13 cellular contexts compared by ENCODE assay signal in genomic region chr5:179680780-179681411, GRCh38. TPM values are rescaled to one million over a fixed set of nuclear protein-coding genes. Genes with fewer than 3 reads are reported as not detected.
DNase-seq lines count a peak whose midpoint lies in the region; ATAC-seq and TF ChIP-seq lines count a peak whose summit lies in the region.
"Had no signal": no experiment of that assay in that cellular context is flagged by ENCODE, and none has a peak within 500 bp of the region (broad histone marks: within the 10 kb centered on the region; RNA-seq: fewer than 3 reads in every experiment).

Gene CBY3, minus strand, starts transcription at chr5:179681034. Its CDS starts 116 bp downstream, at chr5:179680918.

- H3K79me2 ChIP-seq in PC-3 (ENCODE audit: low read length) (peaks cover 19% of the 10 kb centered on the region), osteoblast (ENCODE audit: insufficient read depth, low read length) (peaks cover 25% of the 10 kb centered on the region)
- H3K79me2 ChIP-seq: parathyroid adenoma had no signal

- H3K4me3 Mint-ChIP-seq in T-helper 1 cell treated with Interleukin-12 subunit alpha and Interleukin-12 subunit beta and Interleukin-4 antibody, amounts not matched to agents 30 μg/mL and 1 μg/mL, for 36 hours: peak within 1 kb of the TSS; percentile 69

- DNase-seq in T-helper 1 cell (no peak), PC-3 (peak; percentile 7), choroid plexus epithelial cell (ENCODE audit: low read depth) (peak; percentile 19), osteoblast (ENCODE audit: insufficient read length, low spot score, missing footprints) (peak; percentile 78)
- DNase-seq: 8988T; NCI-H2107; stimulated activated CD4-positive, alpha-beta T cell treated with anti-CD3 and anti-CD28 coated beads, Interleukin-4, amount 100 ng/mL, for 24 hours had no signal

- peak within 1 kb of the TSS; percentile 76 for H3K27ac Mint-ChIP-seq in T-helper 1 cell treated with Interleukin-12 subunit alpha and Interleukin-12 subunit beta and Interleukin-4 antibody, amounts not matched to agents 30 μg/mL and 1 μg/mL, for 36 hours

- BruUV-seq in PC-3 (replicated peaks; lab: Mats Ljungman, UMichigan): no TSS peak

- H3K9me2 ChIP-seq in PC-3 (replicated peaks; ENCODE audit: low read length): no peaks in the 10 kb centered on the region

- H3K4me1 ChIP-seq in PC-3 (ENCODE audit: insufficient read depth, low read length): peaks cover 19% of the 10 kb centered on the region
- H3K4me1 ChIP-seq in osteoblast (ENCODE audit: insufficient read depth, low read length): peaks cover 12% of the 10 kb centered on the region

- POLR2A ChIA-PET in PC-3 (lab: Charles Lee; ENCODE audit: unreplicated experiment): no interaction called here

- H3K36me3 ChIP-seq in PC-3 (ENCODE audit: low read depth, low read length) (no peaks in the 10 kb centered on the region), osteoblast (ENCODE audit: insufficient read depth, low read length) (no peaks in the 10 kb centered on the region)

- H3K4me2 ChIP-seq in PC-3 (ENCODE audit: low read length) (no peak within 1 kb of the TSS), osteoblast (ENCODE audit: insufficient read depth, low read length) (no peak within 1 kb of the TSS)

- no peaks in the 10 kb centered on the region for H3F3A ChIP-seq in PC-3 (ENCODE audit: low read length, unreplicated experiment)

- peaks cover 10% of the 10 kb centered on the region for H3K36me3 Mint-ChIP-seq in T-helper 1 cell treated with Interleukin-12 subunit alpha and Interleukin-12 subunit beta and Interleukin-4 antibody, amounts not matched to agents 30 μg/mL and 1 μg/mL, for 36 hours (ENCODE audit: low read depth)

- ATAC-seq in PC-3 (no peak), HG02885 (IDR thresholded peaks at IDR 0.05; ENCODE audit: poor library complexity, unreplicated experiment) (no peak), HG03139 (IDR thresholded peaks at IDR 0.05; ENCODE audit: unreplicated experiment) (no peak), HG03571 (IDR thresholded peaks at IDR 0.05; ENCODE audit: unreplicated experiment) (no peak)

- no peaks in the 10 kb centered on the region for H3K9me3 Mint-ChIP-seq in T-helper 1 cell treated with Interleukin-12 subunit alpha and Interleukin-12 subunit beta and Interleukin-4 antibody, amounts not matched to agents 30 μg/mL and 1 μg/mL, for 36 hours

- peaks cover 18% of the 10 kb centered on the region for H3K4me1 Mint-ChIP-seq in T-helper 1 cell treated with Interleukin-12 subunit alpha and Interleukin-12 subunit beta and Interleukin-4 antibody, amounts not matched to agents 30 μg/mL and 1 μg/mL, for 36 hours (ENCODE audit: low read depth)

- no peaks in the 10 kb centered on the region for H3K9me3 ChIP-seq in PC-3 (ENCODE audit: low read length)
- H3K9me3 ChIP-seq in osteoblast (ENCODE audit: low read depth, low read length): no peaks in the 10 kb centered on the region

- no peak within 1 kb of the TSS for H3K9ac ChIP-seq in PC-3 (ENCODE audit: low read length)
- H3K9ac ChIP-seq: parathyroid adenoma had no signal

- CTCF ChIA-PET in PC-3 (lab: Charles Lee): no interaction called here

- H2AFZ ChIP-seq in PC-3 (ENCODE audit: low read length) (no peak within 1 kb of the TSS), osteoblast (ENCODE audit: low read length) (no peak within 1 kb of the TSS)

- H3K27ac ChIP-seq in PC-3 (ENCODE audit: low read length) (no peak within 1 kb of the TSS), osteoblast (ENCODE audit: low read depth, low read length) (no peak within 1 kb of the TSS)
- H3K27ac ChIP-seq: parathyroid adenoma had no signal

- H3K27me3 Mint-ChIP-seq in T-helper 1 cell treated with Interleukin-12 subunit alpha and Interleukin-12 subunit beta and Interleukin-4 antibody, amounts not matched to agents 30 μg/mL and 1 μg/mL, for 36 hours (ENCODE audit: low read depth): no peaks in the 10 kb centered on the region

- H4K20me1 ChIP-seq in PC-3 (ENCODE audit: low read length) (no peaks in the 10 kb centered on the region), osteoblast (ENCODE audit: insufficient read depth, low read length) (no peaks in the 10 kb centered on the region)

- intact Hi-C loops in PC-3 (cut with micrococcal nuclease): no loop called here

- TF ChIP-seq CTCF in PC-3 (conservative IDR thresholded peaks at IDR 0.05; ENCODE audit: low read depth, low read length): no peak
- no peak for TF ChIP-seq CTCF in choroid plexus epithelial cell (conservative IDR thresholded peaks at IDR 0.05; ENCODE audit: low read depth, low read length)
- no peak for TF ChIP-seq CTCF in osteoblast (IDR thresholded peaks at IDR 0.05; ENCODE audit: extremely low read depth, low read depth, low read length)

- H3K4me3 ChIP-seq in PC-3 (ENCODE audit: low read length): no peak within 1 kb of the TSS
- no peak within 1 kb of the TSS for H3K4me3 ChIP-seq in choroid plexus epithelial cell (ENCODE audit: low read depth, low read length)
- H3K4me3 ChIP-seq in osteoblast (ENCODE audit: insufficient read depth, low read length): no peak within 1 kb of the TSS

- H3K27me3 ChIP-seq in PC-3 (ENCODE audit: low read length): no peaks in the 10 kb centered on the region
- H3K27me3 ChIP-seq in osteoblast (ENCODE audit: insufficient read depth, low read length): no peaks in the 10 kb centered on the region

RNA-seq across cellular contexts. Expression of gene CBY3, which starts in this region (rescaled TPM):
- 1.4 TPM in 1 of 2 replicates, not detected in the other for total RNA-seq in PC-3 (2014; rRNA removed)
- not detected in 2 replicates for total RNA-seq in osteoblast
- total RNA-seq: RPMI7951 had no signal

Comparison
In these comparisons a context has a peak if more than half of its experiments do, and no peak if none do; other contexts are left out.
1. Peak in DNase-seq in osteoblast; RNA of the gene not detected or under 1 TPM.
2. DNase-seq: peak in PC-3 (single experiment) and choroid plexus epithelial cell (single experiment); none in T-helper 1 cell (0 of 5).